In genomic region chr7:77157446-77157845, GRCh38 we compare ENCODE assay signal across 10 cellular contexts. TPM values are rescaled to one million over a fixed set of nuclear protein-coding genes. Genes with fewer than 3 reads are reported as not detected.
A peak's percentile ranks its signal among the peaks of the same experiment; 100 is the strongest.
DNase-seq lines count a peak whose midpoint lies in the region; ATAC-seq, FAIRE-seq and TF ChIP-seq lines count a peak whose summit lies in the region.
"Had no signal": no experiment of that assay in that cellular context is flagged by ENCODE, and none has a peak within 500 bp of the region (broad histone marks: within the 10 kb centered on the region; RNA-seq: fewer than 3 reads in every experiment).

No MANE protein-coding gene starts in this region.

- peak overlapping the region; percentile 0 for H3K4me3 Mint-ChIP-seq in activated T-helper 2 cell treated with anti-CD3 and anti-CD28 coated beads, Interferon-gamma antibody, Interleukin-2, Interleukin-4, amounts not matched to agents 10 μg/mL and 5 μg/mL and 100 μg/mL, durations not matched to agents 14 hours and 24 hours and 36 hours (ENCODE audit: low read depth)
- H3K4me3 Mint-ChIP-seq in CD4-positive, alpha-beta memory T cell = no peak overlapping the region

- ATAC-seq in A549 = peak; percentile 69 to 72; a peak in 5 of 6 replicates
- ATAC-seq in GM19328 (IDR thresholded peaks at IDR 0.05; ENCODE audit: unreplicated experiment) = peak; percentile 56
- peak; percentile 51 for ATAC-seq in HG03159 (IDR thresholded peaks at IDR 0.05; ENCODE audit: unreplicated experiment)

- intact Hi-C loops in activated T-helper 2 cell treated with anti-CD3 and anti-CD28 coated beads, Interferon-gamma antibody, Interleukin-2, Interleukin-4, amounts not matched to agents 10 μg/mL and 5 μg/mL and 100 μg/mL, durations not matched to agents 14 hours and 24 hours and 36 hours (cut with micrococcal nuclease) = loop anchor here (5.0 kb wide), 1 partner anchor 35 kb away; no protein-coding TSS in a partner anchor
- intact Hi-C loops in CD4-positive, alpha-beta memory T cell (cut with micrococcal nuclease) = no loop called here

- TF ChIP-seq CTCF in A549 (IDR thresholded peaks at IDR 0.05) = no peak

- peaks cover 16% of the 10 kb centered on the region for H3K4me1 ChIP-seq in A549
- no peaks in the 10 kb centered on the region for H3K4me1 ChIP-seq in CD4-positive, alpha-beta memory T cell (ENCODE audit: insufficient read depth, low read length)

- no peaks in the 10 kb centered on the region for H3K27me3 Mint-ChIP-seq in activated T-helper 2 cell treated with anti-CD3 and anti-CD28 coated beads, Interferon-gamma antibody, Interleukin-2, Interleukin-4, amounts not matched to agents 10 μg/mL and 5 μg/mL and 100 μg/mL, durations not matched to agents 14 hours and 24 hours and 36 hours (ENCODE audit: low read depth)
- no peaks in the 10 kb centered on the region for H3K27me3 Mint-ChIP-seq in CD4-positive, alpha-beta memory T cell

- FAIRE-seq in A549 (lab: Jason Lieb, UNC) = no peak

- CTCF ChIA-PET in A549 (lab: Yijun Ruan, JAX) = interaction anchor here (1.5 kb wide), 1 partner anchor 174 kb away, joined by 3 read pairs; no protein-coding TSS in a partner anchor
- CTCF ChIA-PET in CD4-positive, alpha-beta memory T cell (lab: Charles Lee; ENCODE audit: partially characterized antibody) = no interaction called here

- H3K27ac Mint-ChIP-seq in activated T-helper 2 cell treated with anti-CD3 and anti-CD28 coated beads, Interferon-gamma antibody, Interleukin-2, Interleukin-4, amounts not matched to agents 10 μg/mL and 5 μg/mL and 100 μg/mL, durations not matched to agents 14 hours and 24 hours and 36 hours = peak overlapping the region; percentile 90
- H3K27ac Mint-ChIP-seq in CD4-positive, alpha-beta memory T cell = peak overlapping the region in 2 of 7 donors; percentile 0 to 44

- peaks cover 2% of the 10 kb centered on the region for H3K36me3 Mint-ChIP-seq in activated T-helper 2 cell treated with anti-CD3 and anti-CD28 coated beads, Interferon-gamma antibody, Interleukin-2, Interleukin-4, amounts not matched to agents 10 μg/mL and 5 μg/mL and 100 μg/mL, durations not matched to agents 14 hours and 24 hours and 36 hours (ENCODE audit: low read depth)
- no peaks in the 10 kb centered on the region for H3K36me3 Mint-ChIP-seq in CD4-positive, alpha-beta memory T cell

- H3K4me1 Mint-ChIP-seq in activated T-helper 2 cell treated with anti-CD3 and anti-CD28 coated beads, Interferon-gamma antibody, Interleukin-2, Interleukin-4, amounts not matched to agents 10 μg/mL and 5 μg/mL and 100 μg/mL, durations not matched to agents 14 hours and 24 hours and 36 hours (ENCODE audit: low read depth) = peaks cover 29% of the 10 kb centered on the region
- H3K4me1 Mint-ChIP-seq in CD4-positive, alpha-beta memory T cell = peaks cover 7 to 12% (median 10%) of the 10 kb centered on the region in 4 donors

- no peaks in the 10 kb centered on the region for H3K9me3 Mint-ChIP-seq in activated T-helper 2 cell treated with anti-CD3 and anti-CD28 coated beads, Interferon-gamma antibody, Interleukin-2, Interleukin-4, amounts not matched to agents 10 μg/mL and 5 μg/mL and 100 μg/mL, durations not matched to agents 14 hours and 24 hours and 36 hours
- H3K9me3 Mint-ChIP-seq in CD4-positive, alpha-beta memory T cell = peaks cover 0 to 5% (median 0%) of the 10 kb centered on the region in 8 donors

- H3K4me3 ChIP-seq in A549 = no peak overlapping the region
- no peak overlapping the region for H3K4me3 ChIP-seq in CD4-positive, alpha-beta memory T cell (ENCODE audit: low read length in 2 of 2)
- H3K4me3 ChIP-seq: heart right ventricle had no signal

- 5% methylated on average over 1 of the region's 1 CpG for WGBS in A549 (ENCODE audit: missing lambda C conversion rate)

- no peak for TF ChIP-seq RAD21 in A549 (conservative IDR thresholded peaks at IDR 0.05 in 1 of 2, IDR thresholded peaks at IDR 0.05 in 1 of 2)

- no peak for TF ChIP-seq EP300 in A549 (IDR thresholded peaks at IDR 0.05)

- no peak for DNase-seq in A549 (ENCODE audit: low read depth in 1 of 2, low spot score in 1 of 2)
- peak; percentile 12 for DNase-seq in activated T-helper 2 cell treated with anti-CD3 and anti-CD28 coated beads, Interferon-gamma antibody, Interleukin-2, Interleukin-4, amounts not matched to agents 10 μg/mL and 5 μg/mL and 100 μg/mL, durations not matched to agents 14 hours and 24 hours and 36 hours (ENCODE audit: low spot score)
- DNase-seq in HCEC 1CT = no peak
- no peak for DNase-seq in NCI-H446 (lab: John Stamatoyannopoulos, UW)
- DNase-seq in CD4-positive, alpha-beta memory T cell = no peak
- no peak for DNase-seq in nucleus accumbens (lab: John Stamatoyannopoulos, UW)
- DNase-seq: heart right ventricle had no signal

- no peaks in the 10 kb centered on the region for H3K36me3 ChIP-seq in CD4-positive, alpha-beta memory T cell (ENCODE audit: insufficient read depth, low read length)
- H3K36me3 ChIP-seq: heart right ventricle had no signal

- H3K4me2 ChIP-seq in A549 = peak overlapping the region; percentile 54

- H3K27ac ChIP-seq in A549 = peak overlapping the region; percentile 27 to 50; a peak in 2 of 6 replicates
- H3K27ac ChIP-seq in CD4-positive, alpha-beta memory T cell (ENCODE audit: low read depth, low read length) = no peak overlapping the region

- no peak for TF ChIP-seq POLR2A in A549 (IDR thresholded peaks at IDR 0.05; ENCODE audit: low read length)

- POLR2A ChIA-PET in A549 (lab: Yijun Ruan, JAX) = no interaction called here
- POLR2A ChIA-PET in CD4-positive, alpha-beta memory T cell (lab: Charles Lee; ENCODE audit: partially characterized antibody) = no interaction called here

- no peaks in the 10 kb centered on the region for H3K9me3 ChIP-seq in A549
- no peaks in the 10 kb centered on the region for H3K9me3 ChIP-seq in CD4-positive, alpha-beta memory T cell (ENCODE audit: control insufficient read depth in 1 of 2, low read length in 2 of 2)

- H3K27me3 ChIP-seq in CD4-positive, alpha-beta memory T cell (ENCODE audit: insufficient read depth, low read length) = no peaks in the 10 kb centered on the region
- H3K27me3 ChIP-seq: heart right ventricle had no signal

TF ChIP-seq in A549, 52 proteins besides CTCF, POLR2A, EP300 and RAD21:
- TF ChIP-seq GATA3 (IDR thresholded peaks at IDR 0.05; ENCODE audit: borderline replicate concordance) (no peak), HOXA7 (CRISPR knock-in tag; IDR thresholded peaks at IDR 0.05) (no peak), ATOH8 (CRISPR knock-in tag; IDR thresholded peaks at IDR 0.05; ENCODE audit: low read depth) (no peak), EHMT2 (IDR thresholded peaks at IDR 0.05; ENCODE audit: low read depth) (no peak), ZNF302 (CRISPR knock-in tag; IDR thresholded peaks at IDR 0.05) (no peak), RARB (CRISPR knock-in tag; IDR thresholded peaks at IDR 0.05) (no peak), PHF8 (IDR thresholded peaks at IDR 0.05; ENCODE audit: borderline replicate concordance, low read depth) (no peak), MYC (IDR thresholded peaks at IDR 0.05; ENCODE audit: borderline replicate concordance, low read length) (no peak), NPAS2 (CRISPR knock-in tag; IDR thresholded peaks at IDR 0.05; ENCODE audit: borderline replicate concordance) (no peak), HOXB5 (CRISPR knock-in tag; IDR thresholded peaks at IDR 0.05) (no peak), CHD4 (IDR thresholded peaks at IDR 0.05; ENCODE audit: borderline replicate concordance) (no peak), ZFP36 (IDR thresholded peaks at IDR 0.05; ENCODE audit: borderline replicate concordance, partially characterized antibody) (no peak), E2F6 (IDR thresholded peaks at IDR 0.05; ENCODE audit: borderline replicate concordance, low read depth) (no peak), SREBF2 (IDR thresholded peaks at IDR 0.05) (no peak)

RNA-seq across cellular contexts. Expression of gene CCDC146, which starts 35.0 kb away (rescaled TPM):
- 3.4 and 5.1 TPM in 2 replicates for polyA plus RNA-seq in A549 (2011; rRNA removed)
- polyA plus RNA-seq in A549 (2012; cell fraction: cytosol; rRNA removed) = 0.25 and 0.41 TPM in 2 replicates
- polyA plus RNA-seq in A549 (2012; cell fraction: nucleus; rRNA removed) = 0.48 and 1.0 TPM in 2 replicates
- 1.4 to 2.0 TPM (median 1.6 TPM) in 3 replicates for polyA plus RNA-seq in A549 (2017; fragmentation: RNase III; extraction: RNeasy Plus Mini Kit Qiagen cat#74134 plus additional on column Dnase treatment)
- polyA minus RNA-seq in A549 (2011; rRNA and poly(A)+ RNA removed) = 1.2 and 1.9 TPM in 2 replicates
- total RNA-seq in activated T-helper 2 cell treated with anti-CD3 and anti-CD28 coated beads, Interferon-gamma antibody, Interleukin-2, Interleukin-4, amounts not matched to agents 10 μg/mL and 5 μg/mL and 100 μg/mL, durations not matched to agents 14 hours and 24 hours and 36 hours = 2.7 and 2.9 TPM in 2 replicates
- total RNA-seq in CD4-positive, alpha-beta memory T cell = 10 to 100 TPM; 15.1 to 16.0 TPM
- polyA plus RNA-seq in CD4-positive, alpha-beta memory T cell = 1 to 10 TPM; 2.5 to 3.2 TPM

RNA-seq across cellular contexts. Expression of gene FGL2, which starts 42.2 kb away (rescaled TPM):
- polyA plus RNA-seq in A549 (2011; rRNA removed) (not detected in 2 replicates), A549 (2017; fragmentation: RNase III; extraction: RNeasy Plus Mini Kit Qiagen cat#74134 plus additional on column Dnase treatment) (not detected in 3 replicates)
- polyA plus RNA-seq in A549 (2012; cell fraction: cytosol; rRNA removed) = not detected in 2 replicates
- not detected in 2 replicates for polyA plus RNA-seq in A549 (2012; cell fraction: nucleus; rRNA removed)
- not detected in 2 replicates for polyA minus RNA-seq in A549 (2011; rRNA and poly(A)+ RNA removed)
- total RNA-seq in activated T-helper 2 cell treated with anti-CD3 and anti-CD28 coated beads, Interferon-gamma antibody, Interleukin-2, Interleukin-4, amounts not matched to agents 10 μg/mL and 5 μg/mL and 100 μg/mL, durations not matched to agents 14 hours and 24 hours and 36 hours = 1.1 and 1.2 TPM in 2 replicates
- 1 to 10 TPM; 2.9 to 4.5 TPM for total RNA-seq in CD4-positive, alpha-beta memory T cell
- polyA plus RNA-seq in CD4-positive, alpha-beta memory T cell = 1 to 10 TPM; 2.5 to 4.6 TPM
- total RNA-seq: G401 had no signal
